Comparison of ENCODE assay signal across 1 cellular context in the genomic region with DNA sequence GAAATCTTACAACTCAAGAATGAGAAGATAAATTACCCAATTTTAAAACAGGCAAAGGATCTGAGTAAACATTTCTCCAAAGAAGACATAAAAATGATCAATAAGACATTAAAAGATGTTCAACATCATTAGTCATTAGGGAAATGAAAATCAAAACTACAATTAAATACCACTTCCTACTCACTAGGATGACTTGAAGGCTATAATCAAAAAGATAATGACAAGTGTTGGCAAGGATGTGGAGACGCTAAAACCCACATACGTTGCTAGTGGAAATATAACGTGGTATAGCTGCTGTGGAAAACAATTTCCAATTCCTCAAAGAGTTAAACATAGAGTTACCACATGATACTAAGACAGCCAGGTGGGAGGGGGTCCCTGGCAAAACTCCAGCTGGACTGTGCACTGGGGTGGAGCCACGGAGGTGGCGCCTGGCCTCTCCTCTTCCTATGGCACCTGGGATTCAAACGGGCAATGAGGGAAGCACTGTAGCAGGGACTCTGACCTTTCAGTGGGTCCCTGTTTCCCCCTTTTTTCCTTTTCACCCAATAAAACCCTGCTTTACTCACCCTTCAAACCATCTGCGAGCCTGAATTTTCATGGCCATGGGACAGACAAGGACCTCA.
TF ChIP-seq lines count a peak whose summit lies in the region.

No MANE protein-coding gene starts in this region.

TF ChIP-seq in IMR-90, 13 proteins besides CTCF, POLR2A, EP300 and RAD21 (continued from another document):
- TF ChIP-seq SMC3 (IDR thresholded peaks at IDR 0.05; ENCODE audit: low read depth, low read length) (no peak), MAFK (IDR thresholded peaks at IDR 0.05; ENCODE audit: low read depth, low read length) (no peak), BHLHE40 (IDR thresholded peaks at IDR 0.05; ENCODE audit: low read depth, low read length) (no peak), RCOR1 (IDR thresholded peaks at IDR 0.05; ENCODE audit: insufficient replicate concordance, low read length) (no peak), CEBPB (IDR thresholded peaks at IDR 0.05; ENCODE audit: low read depth, low read length) (no peak), USF2 (IDR thresholded peaks at IDR 0.05; ENCODE audit: low read depth, low read length) (no peak)
- TF ChIP-seq, protein P1, sequence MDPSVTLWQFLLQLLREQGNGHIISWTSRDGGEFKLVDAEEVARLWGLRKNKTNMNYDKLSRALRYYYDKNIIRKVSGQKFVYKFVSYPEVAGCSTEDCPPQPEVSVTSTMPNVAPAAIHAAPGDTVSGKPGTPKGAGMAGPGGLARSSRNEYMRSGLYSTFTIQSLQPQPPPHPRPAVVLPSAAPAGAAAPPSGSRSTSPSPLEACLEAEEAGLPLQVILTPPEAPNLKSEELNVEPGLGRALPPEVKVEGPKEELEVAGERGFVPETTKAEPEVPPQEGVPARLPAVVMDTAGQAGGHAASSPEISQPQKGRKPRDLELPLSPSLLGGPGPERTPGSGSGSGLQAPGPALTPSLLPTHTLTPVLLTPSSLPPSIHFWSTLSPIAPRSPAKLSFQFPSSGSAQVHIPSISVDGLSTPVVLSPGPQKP (IDR thresholded peaks at IDR 0.05; ENCODE audit: borderline replicate concordance, low read depth, low read length): no peak
